In genomic region chr7:5687936-5688673, GRCh38 we compare ENCODE assay signal across 9 cellular contexts.
A peak's percentile ranks its signal among the peaks of the same experiment; 100 is the strongest.
DNase-seq lines count a peak whose midpoint lies in the region; ATAC-seq and TF ChIP-seq lines count a peak whose summit lies in the region.
"Had no signal": no experiment of that assay in that cellular context is flagged by ENCODE, and none has a peak within 500 bp of the region (broad histone marks: within the 10 kb centered on the region; RNA-seq: fewer than 3 reads in every experiment).

No MANE protein-coding gene starts in this region.

- H3K9me3 Mint-ChIP-seq in stimulated activated naive CD8-positive, alpha-beta T cell treated with anti-CD3 and anti-CD28 coated beads, Interleukin-15, Interleukin-2, amounts not matched to agents 100 ng/mL and 50 ng/mL, for 24 hours: no peaks in the 10 kb centered on the region

- intact Hi-C loops in aorta (cut with DNase I): no loop called here

- no peaks in the 10 kb centered on the region for H3K9me3 ChIP-seq in neutrophil
- H3K9me3 ChIP-seq in aorta (ENCODE audit: control insufficient read depth, low read length): no peaks in the 10 kb centered on the region

- H3K4me3 ChIP-seq in neutrophil (ENCODE audit: low read depth in 1 of 2, low read length in 1 of 2) (no peak overlapping the region), aorta (ENCODE audit: low read length in 2 of 2) (no peak overlapping the region)

- WGBS in aorta, 2 donors: 45% methylated on average over 11 of the region's 11 CpGs

- H3K4me3 Mint-ChIP-seq in stimulated activated naive CD8-positive, alpha-beta T cell treated with anti-CD3 and anti-CD28 coated beads, Interleukin-15, Interleukin-2, amounts not matched to agents 100 ng/mL and 50 ng/mL, for 24 hours: peak overlapping the region; percentile 55

- no peak for DNase-seq in stimulated activated naive CD8-positive, alpha-beta T cell treated with anti-CD3 and anti-CD28 coated beads, Interleukin-15, Interleukin-2, amounts not matched to agents 100 U/mL and 50 U/mL, for 24 hours
- DNase-seq in aorta (no peak), NCI-H1417 (lab: John Stamatoyannopoulos, UW) (no peak), inferior parietal cortex (ENCODE audit: extremely low spot score) (no peak)
- DNase-seq: NCI-H1694 had no signal

- no peak for ATAC-seq in stimulated activated naive CD8-positive, alpha-beta T cell treated with anti-CD3 and anti-CD28 coated beads, Interleukin-15, Interleukin-2, amounts not matched to agents 100 U/mL and 50 U/mL, for 24 hours
- ATAC-seq in aorta (ENCODE audit: low FRiP score): no peak
- no peak for ATAC-seq in HG03521 (IDR thresholded peaks at IDR 0.05; ENCODE audit: unreplicated experiment)

- no peaks in the 10 kb centered on the region for H3K27me3 ChIP-seq in neutrophil
- no peaks in the 10 kb centered on the region for H3K27me3 ChIP-seq in aorta (ENCODE audit: control insufficient read depth in 1 of 2, insufficient read depth in 2 of 2, low read length in 1 of 2)

- no peak for TF ChIP-seq CTCF in neutrophil (IDR thresholded peaks at IDR 0.05)

- no peaks in the 10 kb centered on the region for H3K27me3 Mint-ChIP-seq in stimulated activated naive CD8-positive, alpha-beta T cell treated with anti-CD3 and anti-CD28 coated beads, Interleukin-15, Interleukin-2, amounts not matched to agents 100 ng/mL and 50 ng/mL, for 24 hours

- peaks cover 47% of the 10 kb centered on the region for H3K36me3 Mint-ChIP-seq in stimulated activated naive CD8-positive, alpha-beta T cell treated with anti-CD3 and anti-CD28 coated beads, Interleukin-15, Interleukin-2, amounts not matched to agents 100 ng/mL and 50 ng/mL, for 24 hours (ENCODE audit: low read depth)

- H3K4me1 Mint-ChIP-seq in stimulated activated naive CD8-positive, alpha-beta T cell treated with anti-CD3 and anti-CD28 coated beads, Interleukin-15, Interleukin-2, amounts not matched to agents 100 ng/mL and 50 ng/mL, for 24 hours (ENCODE audit: low read depth): peaks cover 94% of the 10 kb centered on the region

- H3K36me3 ChIP-seq in neutrophil: peaks cover 17% of the 10 kb centered on the region
- H3K36me3 ChIP-seq in aorta (ENCODE audit: control insufficient read depth in 1 of 2, insufficient read depth in 2 of 2, low read length in 1 of 2): peaks cover 0 to 1% of the 10 kb centered on the region in 2 donors

- peaks cover 60 to 74% of the 10 kb centered on the region in 2 experiments for H3K4me1 ChIP-seq in neutrophil (ENCODE audit: control insufficient read depth in 1 of 2, insufficient read depth in 1 of 2, low read depth in 1 of 2, low read length in 1 of 2)
- H3K4me1 ChIP-seq in aorta (ENCODE audit: control insufficient read depth in 1 of 2, insufficient read depth in 2 of 2, low read length in 2 of 2): peaks cover 9% of the 10 kb centered on the region in 2 donors

- H3K27ac ChIP-seq in cingulate gyrus (ENCODE audit: low read depth, low read length) (peak overlapping the region; percentile 21), neutrophil (peak overlapping the region; percentile 90), aorta (ENCODE audit: low read depth in 1 of 2, low read length in 2 of 2) (peak overlapping the region; percentile 73 to 78)

- peak overlapping the region; percentile 93 for H3K27ac Mint-ChIP-seq in stimulated activated naive CD8-positive, alpha-beta T cell treated with anti-CD3 and anti-CD28 coated beads, Interleukin-15, Interleukin-2, amounts not matched to agents 100 ng/mL and 50 ng/mL, for 24 hours

Comparison
In these comparisons a context has a peak if more than half of its experiments do, and no peak if none do; other contexts are left out.
1. H3K27ac ChIP-seq: peak in every context shown above with its lines; median percentile 90 in neutrophil; 76 in aorta; 21 in cingulate gyrus.